In the genomic region with DNA sequence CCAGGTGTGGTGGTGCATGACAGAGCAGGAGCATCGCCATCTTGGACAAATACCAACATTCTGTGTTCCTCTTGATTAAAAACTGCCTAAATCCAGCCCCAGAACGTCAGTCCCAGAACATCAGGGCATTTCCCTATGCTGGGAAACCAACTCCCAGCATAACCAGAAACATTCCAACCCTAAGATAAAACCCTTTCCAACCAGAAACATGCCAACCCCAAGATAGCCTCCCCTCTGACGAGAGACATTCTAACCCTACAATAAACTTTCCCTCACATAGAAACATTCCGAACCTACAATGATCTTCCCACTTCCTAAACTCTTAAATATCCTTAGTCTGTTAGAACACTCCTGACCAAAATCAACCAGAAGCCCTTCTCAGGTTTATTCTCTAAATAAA, we compare ENCODE assay signal across 19 cellular contexts. TPM values are rescaled to one million over a fixed set of nuclear protein-coding genes. Genes with fewer than 3 reads are reported as not detected.
DNase-seq lines count a peak whose midpoint lies in the region; ATAC-seq, FAIRE-seq and TF ChIP-seq lines count a peak whose summit lies in the region.
"Had no signal": no experiment of that assay in that cellular context is flagged by ENCODE, and none has a peak within 500 bp of the region (broad histone marks: within the 10 kb centered on the region; RNA-seq: fewer than 3 reads in every experiment).

No MANE protein-coding gene starts in this region.

- H3K4me1 Mint-ChIP-seq in stimulated activated effector memory CD8-positive, alpha-beta T cell treated with anti-CD3 and anti-CD28 coated beads, Interleukin-12 subunit alpha, Interleukin-12 subunit beta, amount 100 ng/mL, for 72 hours, result peaks cover 49% of the 10 kb centered on the region

- TF ChIP-seq EP300 in H1 (IDR thresholded peaks at IDR 0.05; ENCODE audit: borderline replicate concordance in 1 of 2, low read depth in 2 of 2, low read length in 2 of 2), result no peak

- H4K5ac ChIP-seq in H1 (ENCODE audit: insufficient read length, low read depth, low read length), result no peak overlapping the region

- no peak overlapping the region for H2AFZ ChIP-seq in H1 (ENCODE audit: low read length)
- H2AFZ ChIP-seq: GM23248 had no signal

- H3K18ac ChIP-seq in H1 (ENCODE audit: extremely low read depth, low read length), result no peak overlapping the region

- no peak overlapping the region for H2BK5ac ChIP-seq in H1 (ENCODE audit: low read depth, low read length)

- H2BK120ac ChIP-seq in H1 (replicated peaks; ENCODE audit: low read depth, low read length), result no peak overlapping the region

- FAIRE-seq in H1 (lab: Jason Lieb, UNC), result no peak
- FAIRE-seq: A549 had no signal

- H3K23ac ChIP-seq in H1 (ENCODE audit: insufficient read length), result no peak overlapping the region

- no peak overlapping the region for H3K27ac ChIP-seq in H1 (ENCODE audit: low read depth, low read length)
- H3K27ac ChIP-seq: A549, GM23248, RWPE1 had no signal

- no peak overlapping the region for H3K4me3 ChIP-seq in H1 (ENCODE audit: extremely low read depth in 1 of 4, insufficient read depth in 2 of 4, low read depth in 3 of 4, low read length in 4 of 4)
- H3K4me3 ChIP-seq: A549, GM23248 had no signal

- H2AK5ac ChIP-seq in H1 (ENCODE audit: low read depth, low read length), result no peak overlapping the region

- H3K4me1 ChIP-seq in H1 (replicated peaks in 1 of 4; ENCODE audit: control insufficient read depth in 3 of 4, insufficient read depth in 4 of 4, low read length in 3 of 4), result no peaks in the 10 kb centered on the region
- H3K4me1 ChIP-seq: A549 had no signal

- H3K36me3 Mint-ChIP-seq in stimulated activated effector memory CD8-positive, alpha-beta T cell treated with anti-CD3 and anti-CD28 coated beads, Interleukin-12 subunit alpha, Interleukin-12 subunit beta, amount 100 ng/mL, for 72 hours, result peaks cover 19% of the 10 kb centered on the region

- WGBS in H1 (ENCODE audit: extremely low coverage in 1 of 2, insufficient coverage in 1 of 2, insufficient read length in 1 of 2, insufficient replicate concordance in 2 of 2, low coverage in 1 of 2, low lambda C conversion rate in 2 of 2, missing lambda C conversion rate in 1 of 2), 2 experiments, result 92% methylated on average over 4 of the region's 4 CpGs; no CpG with 5 or more reads in 1 of the 2 experiments

- intact Hi-C loops in Right ventricle myocardium inferior (cut with DNase I), result no loop called here
- intact Hi-C loops in cardiac septum (cut with DNase I), result no loop called here
- intact Hi-C loops in left ventricle myocardium superior (cut with micrococcal nuclease), result no loop called here

- H3K27me3 ChIP-seq in H1 (replicated peaks in 1 of 4; ENCODE audit: control insufficient read depth in 3 of 4, extremely low read depth in 1 of 4, insufficient read depth in 3 of 4, low read length in 3 of 4), result 0 out of 7 replicates have a peak, but pooled peaks cover 0 to 2% (median 0%) of the 10 kb centered on the region in 4 experiments

- H3K4ac ChIP-seq in H1 (replicated peaks; ENCODE audit: insufficient read length, low read depth, low read length), result no peak overlapping the region

- TF ChIP-seq POLR2A in H1 (IDR thresholded peaks at IDR 0.05; ENCODE audit: control extremely low read depth in 1 of 2, low read depth in 2 of 2, low read length in 2 of 2), result no peak

- DNase-seq in Right ventricle myocardium inferior (ENCODE audit: missing footprints) (no peak), cardiac septum (ENCODE audit: low spot score) (no peak), H1 (ENCODE audit: low read depth in 1 of 2, low spot score in 2 of 2) (no peak), left ventricle myocardium superior (no peak), AG20443 (ENCODE audit: low spot score) (no peak), NCI-H128 (lab: John Stamatoyannopoulos, UW; ENCODE audit: unreplicated experiment) (no peak)
- no peak for DNase-seq in stimulated activated effector memory CD8-positive, alpha-beta T cell treated with anti-CD3 and anti-CD28 coated beads, Interleukin-12 subunit alpha, Interleukin-12 subunit beta, amount 100 ng/mL, for 72 hours (ENCODE audit: low spot score in 2 of 2)
- no peak for DNase-seq in activated CD8-positive, alpha-beta memory T cell treated with anti-CD3 and anti-CD28 coated beads, Interleukin-2, amount 50 U/mL, for 48 hours
- DNase-seq: CD4-positive, CD25-positive, alpha-beta regulatory T cell; GF-D8; GM23248; NCI-H1048; NCI-H1694; NCI-H69; NK-92 treated with Interleukin-12 subunit alpha and Interleukin-12 subunit beta, amount 100 ng/mL, for 24 hours; OCI-M1 had no signal

- CTCF ChIA-PET in H1 (lab: Charles Lee; ENCODE audit: partially characterized antibody), result interaction anchor here (1.0 to 1.2 kb wide), 2 partner anchors 13 to 57 kb away, joined by 4 read pairs; partner anchors contain the start of gene PLAAT5

- no peak overlapping the region for H3K56ac ChIP-seq in H1 (replicated peaks; ENCODE audit: insufficient read length, low read depth, low read length)

- H3K9me3 Mint-ChIP-seq in stimulated activated effector memory CD8-positive, alpha-beta T cell treated with anti-CD3 and anti-CD28 coated beads, Interleukin-12 subunit alpha, Interleukin-12 subunit beta, amount 100 ng/mL, for 72 hours, result no peaks in the 10 kb centered on the region
- H3K9me3 Mint-ChIP-seq: CD4-positive, CD25-positive, alpha-beta regulatory T cell had no signal

- no peak overlapping the region for H4K8ac ChIP-seq in H1 (ENCODE audit: extremely low read depth, insufficient read depth, low read length)

- H3K79me1 ChIP-seq in H1 (ENCODE audit: low read depth, low read length), result no peaks in the 10 kb centered on the region

- peak overlapping the region; percentile 1 for H3K27ac Mint-ChIP-seq in stimulated activated effector memory CD8-positive, alpha-beta T cell treated with anti-CD3 and anti-CD28 coated beads, Interleukin-12 subunit alpha, Interleukin-12 subunit beta, amount 100 ng/mL, for 72 hours

- TF ChIP-seq CTCF in H1 (IDR thresholded peaks at IDR 0.05; ENCODE audit: control extremely low read depth in 1 of 3, insufficient read depth in 1 of 3, low read depth in 1 of 3, low read length in 3 of 3), result no peak

- H3K14ac ChIP-seq in H1 (ENCODE audit: insufficient read length), result no peak overlapping the region

- H3K4me2 ChIP-seq in H1 (ENCODE audit: insufficient read depth in 1 of 2, low read depth in 2 of 2, low read length in 2 of 2), result no peak overlapping the region
- H3K4me2 ChIP-seq: A549 had no signal

- ATAC-seq in Right ventricle myocardium inferior, result peak; percentile 15
- ATAC-seq in left ventricle myocardium superior, result peak; percentile 66
- ATAC-seq in stimulated activated effector memory CD8-positive, alpha-beta T cell treated with anti-CD3 and anti-CD28 coated beads, Interleukin-12 subunit alpha, Interleukin-12 subunit beta, amount 100 ng/mL, for 72 hours, result no peak
- ATAC-seq: A549 had no signal

- no peak overlapping the region for H4K91ac ChIP-seq in H1 (replicated peaks; ENCODE audit: insufficient read length, low read length)

- no peaks in the 10 kb centered on the region for H3K36me3 ChIP-seq in H1 (ENCODE audit: control insufficient read depth in 2 of 4, insufficient read depth in 4 of 4, low read length in 3 of 4)

- H3K9ac ChIP-seq in H1 (replicated peaks in 1 of 4; ENCODE audit: extremely low read depth in 1 of 4, low read depth in 3 of 4, low read length in 3 of 4), result no peak overlapping the region
- H3K9ac ChIP-seq: GM23248 had no signal

- no peaks in the 10 kb centered on the region for H3K79me2 ChIP-seq in H1 (ENCODE audit: control insufficient read depth in 1 of 2, insufficient read depth in 2 of 2, low read length in 2 of 2)

- no peak for TF ChIP-seq RAD21 in H1 (IDR thresholded peaks at IDR 0.05 in 1 of 2, conservative IDR thresholded peaks at IDR 0.05 in 1 of 2; ENCODE audit: low read depth in 2 of 2, low read length in 2 of 2)

- no peak overlapping the region for H2BK20ac ChIP-seq in H1 (ENCODE audit: low read length)

- H3K9me3 ChIP-seq in H1 (ENCODE audit: insufficient read depth in 2 of 2, low read depth in 1 of 2, low read length in 1 of 2), result no peaks in the 10 kb centered on the region; a peak in 1 of 4 replicates
- H3K9me3 ChIP-seq: A549 had no signal

- H3K23me2 ChIP-seq in H1 (ENCODE audit: low read depth, low read length), result no peaks in the 10 kb centered on the region

- H4K20me1 ChIP-seq in H1 (replicated peaks in 1 of 2; ENCODE audit: control insufficient read depth in 1 of 2, insufficient read depth in 2 of 2, low read length in 2 of 2), result no peaks in the 10 kb centered on the region

- no peak overlapping the region for H3K4me3 Mint-ChIP-seq in stimulated activated effector memory CD8-positive, alpha-beta T cell treated with anti-CD3 and anti-CD28 coated beads, Interleukin-12 subunit alpha, Interleukin-12 subunit beta, amount 100 ng/mL, for 72 hours
- H3K4me3 Mint-ChIP-seq: CD4-positive, CD25-positive, alpha-beta regulatory T cell had no signal

- POLR2A ChIA-PET in H1 (lab: Charles Lee; ENCODE audit: partially characterized antibody), result no interaction called here

- no peak overlapping the region for H2BK15ac ChIP-seq in H1 (ENCODE audit: low read length)

- H2BK12ac ChIP-seq in H1 (ENCODE audit: low read depth, low read length), result 0 out of 2 replicates have a peak overlapping the region, but pooled peaks have one; percentile 9

RNA-seq across cellular contexts. Expression of gene PLAAT4, which starts 11.6 kb away (rescaled TPM):
- total RNA-seq in Right ventricle myocardium inferior, result 36.1 TPM
- total RNA-seq in cardiac septum, result 6.9 TPM
- 2.6 and 2.8 TPM in 2 replicates for total RNA-seq in H1 (2021; fragmentation: NEBNext Ultra II Directional; extraction: Animal tissue kit (Norgen Biotek cat#: 25700))
- polyA plus RNA-seq in H1 (2011; rRNA removed), result 3.9 and 4.1 TPM in 2 replicates
- 5.8 TPM for polyA plus RNA-seq in H1 (2011; cell fraction: cytosol; rRNA removed)
- polyA plus RNA-seq in H1 (2011; cell fraction: nucleus; rRNA removed), result 5.1 TPM
- 2.6 to 3.9 TPM (median 3.2 TPM) in 4 replicates for polyA plus RNA-seq in H1 (2012, experiment 1 of 2)
- 1.5 TPM for polyA plus RNA-seq in H1 (2012, experiment 2 of 2)
- polyA plus RNA-seq in H1 (2013, experiment 1 of 2), result 1.1 TPM
- polyA plus RNA-seq in H1 (2013, experiment 2 of 2), result 1.7 TPM
- 1.00 and 1.6 TPM in 2 replicates for polyA minus RNA-seq in H1 (2011; rRNA and poly(A)+ RNA removed)
- 2.1 TPM for polyA minus RNA-seq in H1 (2011; cell fraction: cytosol; rRNA and poly(A)+ RNA removed)
- polyA minus RNA-seq in H1 (2011; cell fraction: nucleus; rRNA and poly(A)+ RNA removed), result 2.8 TPM
- 25.3 TPM for total RNA-seq in left ventricle myocardium superior

RNA-seq across cellular contexts. Expression of gene PLAAT2, which starts 15.0 kb away (rescaled TPM):
- total RNA-seq in Right ventricle myocardium inferior (0.92 TPM), cardiac septum (not detected), left ventricle myocardium superior (not detected)
- total RNA-seq in H1 (2021; fragmentation: NEBNext Ultra II Directional; extraction: Animal tissue kit (Norgen Biotek cat#: 25700)), result 0.61 TPM in 1 of 2 replicates, not detected in the other
- polyA plus RNA-seq in H1 (2011; rRNA removed), result 0.39 and 0.42 TPM in 2 replicates
- polyA plus RNA-seq in H1 (2011; cell fraction: cytosol; rRNA removed), result 0.36 TPM
- 0.64 TPM for polyA plus RNA-seq in H1 (2011; cell fraction: nucleus; rRNA removed)
- polyA plus RNA-seq in H1 (2012, experiment 1 of 2), result 0.28 to 0.50 TPM in 2 of 4 replicates, not detected in the others
- not detected for polyA plus RNA-seq in H1 (2012, experiment 2 of 2)
- polyA plus RNA-seq in H1 (2013, experiment 1 of 2), result 0.10 TPM
- 0.26 TPM for polyA plus RNA-seq in H1 (2013, experiment 2 of 2)
- not detected in 2 replicates for polyA minus RNA-seq in H1 (2011; rRNA and poly(A)+ RNA removed)
- polyA minus RNA-seq in H1 (2011; cell fraction: cytosol; rRNA and poly(A)+ RNA removed), result not detected
- not detected for polyA minus RNA-seq in H1 (2011; cell fraction: nucleus; rRNA and poly(A)+ RNA removed)
- total RNA-seq: CD4-positive, CD25-positive, alpha-beta regulatory T cell; GM23248; HT1080 had no signal
- polyA plus RNA-seq: GM23248 had no signal

RNA-seq across cellular contexts. Expression of gene LGALS12, which starts 42.3 kb away (rescaled TPM):
- 2.6 TPM for total RNA-seq in Right ventricle myocardium inferior
- total RNA-seq in cardiac septum, result 0.83 TPM
- 1.3 and 1.6 TPM in 2 replicates for total RNA-seq in H1 (2021; fragmentation: NEBNext Ultra II Directional; extraction: Animal tissue kit (Norgen Biotek cat#: 25700))
- polyA plus RNA-seq in H1 (2011; rRNA removed), result 2.9 and 3.2 TPM in 2 replicates
- 2.7 TPM for polyA plus RNA-seq in H1 (2011; cell fraction: cytosol; rRNA removed)
- polyA plus RNA-seq in H1 (2011; cell fraction: nucleus; rRNA removed), result 3.4 TPM
- 1.1 to 1.9 TPM (median 1.6 TPM) in 4 replicates for polyA plus RNA-seq in H1 (2012, experiment 1 of 2)
- polyA plus RNA-seq in H1 (2012, experiment 2 of 2), result 1.1 TPM
- polyA plus RNA-seq in H1 (2013, experiment 1 of 2), result 0.83 TPM
- polyA plus RNA-seq in H1 (2013, experiment 2 of 2), result 0.90 TPM
- polyA minus RNA-seq in H1 (2011; rRNA and poly(A)+ RNA removed), result 3.0 and 3.5 TPM in 2 replicates
- polyA minus RNA-seq in H1 (2011; cell fraction: cytosol; rRNA and poly(A)+ RNA removed), result not detected
- polyA minus RNA-seq in H1 (2011; cell fraction: nucleus; rRNA and poly(A)+ RNA removed), result 1.7 TPM
- total RNA-seq in left ventricle myocardium superior, result 0.72 TPM
- total RNA-seq: GM23248, HT1080 had no signal
- polyA plus RNA-seq: A549; CD4-positive, CD25-positive, alpha-beta regulatory T cell; GM23248 had no signal

RNA-seq across cellular contexts. Expression of gene PLAAT5, which starts 57.2 kb away (rescaled TPM):
- total RNA-seq in Right ventricle myocardium inferior (4.8 TPM), cardiac septum (0.32 TPM), left ventricle myocardium superior (1.5 TPM)
- total RNA-seq in H1 (2021; fragmentation: NEBNext Ultra II Directional; extraction: Animal tissue kit (Norgen Biotek cat#: 25700)), result 12.8 and 16.0 TPM in 2 replicates
- polyA plus RNA-seq in H1 (2011; rRNA removed), result 11.4 and 18.7 TPM in 2 replicates
- polyA plus RNA-seq in H1 (2011; cell fraction: cytosol; rRNA removed), result 22.1 TPM
- 11.7 TPM for polyA plus RNA-seq in H1 (2011; cell fraction: nucleus; rRNA removed)
- 12.8 to 17.8 TPM (median 16.1 TPM) in 4 replicates for polyA plus RNA-seq in H1 (2012, experiment 1 of 2)
- 4.1 TPM for polyA plus RNA-seq in H1 (2012, experiment 2 of 2)
- polyA plus RNA-seq in H1 (2013, experiment 1 of 2), result 5.2 TPM
- 5.3 TPM for polyA plus RNA-seq in H1 (2013, experiment 2 of 2)
- 37.8 and 40.3 TPM in 2 replicates for polyA minus RNA-seq in H1 (2011; rRNA and poly(A)+ RNA removed)
- polyA minus RNA-seq in H1 (2011; cell fraction: cytosol; rRNA and poly(A)+ RNA removed), result 8.9 TPM
- polyA minus RNA-seq in H1 (2011; cell fraction: nucleus; rRNA and poly(A)+ RNA removed), result 14.6 TPM
- total RNA-seq: GM23248, HT1080 had no signal
- polyA plus RNA-seq: CD4-positive, CD25-positive, alpha-beta regulatory T cell; GM23248 had no signal
